ENCODE assay signal across 9 cellular contexts in the genomic region with DNA sequence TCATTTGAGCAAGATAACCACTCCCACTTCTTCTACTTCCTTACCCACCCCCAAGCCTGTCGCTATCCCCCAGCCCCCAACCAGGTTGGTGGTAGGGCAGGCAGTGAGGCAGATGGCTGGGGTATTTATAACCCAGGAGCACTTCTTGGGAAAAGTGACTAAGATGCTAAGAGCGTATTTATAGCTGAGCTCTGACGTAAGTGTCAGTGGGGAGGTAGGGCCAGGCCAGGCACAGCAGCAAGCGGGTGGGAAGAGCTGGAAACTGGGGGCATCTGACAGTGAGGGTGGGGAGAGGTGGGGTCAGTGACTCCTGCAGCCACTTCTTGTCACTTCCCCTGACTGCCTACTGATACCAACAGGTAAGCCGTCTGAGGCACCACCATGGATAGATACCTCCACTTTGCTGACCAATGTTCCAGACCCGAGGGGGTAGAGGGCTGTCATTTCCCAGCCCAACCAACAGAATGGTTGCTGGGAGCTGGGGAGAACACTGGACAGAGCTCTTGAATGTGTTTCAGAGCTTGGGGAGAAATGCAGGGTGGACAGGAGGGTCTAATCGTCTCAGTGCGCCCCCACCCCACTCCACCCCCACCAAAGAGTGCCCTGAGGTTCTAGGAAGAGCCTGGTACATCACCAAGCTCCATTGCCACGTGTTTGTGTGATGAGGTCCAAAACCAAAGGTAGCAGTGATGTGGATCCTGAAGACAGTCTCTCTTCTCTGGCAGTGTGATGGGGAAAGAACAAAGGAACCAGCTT. TPM values are rescaled to one million over a fixed set of nuclear protein-coding genes. Genes with fewer than 3 reads are reported as not detected.
DNase-seq lines count a peak whose midpoint lies in the region; ATAC-seq lines count a peak whose summit lies in the region.
"Had no signal": no experiment of that assay in that cellular context is flagged by ENCODE, and none has a peak within 500 bp of the region (broad histone marks: within the 10 kb centered on the region; RNA-seq: fewer than 3 reads in every experiment).

No MANE protein-coding gene starts in this region.

- peaks cover 42 to 64% of the 10 kb centered on the region in 2 donors for H3K4me1 Mint-ChIP-seq in stimulated activated naive B cell treated with anti-CD40 and anti-IgM and Interleukin-4, amounts not matched to agents 10 μg/mL and 1 μg/mL and 100 μg/mL, for 72 hours

- H3K36me3 Mint-ChIP-seq in stimulated activated naive B cell treated with anti-CD40 and anti-IgM and Interleukin-4, amounts not matched to agents 10 μg/mL and 1 μg/mL and 100 μg/mL, for 72 hours, result peaks cover 7 to 22% of the 10 kb centered on the region in 2 donors
- H3K36me3 Mint-ChIP-seq: CD4-positive, CD25-positive, alpha-beta regulatory T cell had no signal

- H3K36me3 ChIP-seq in SJSA1, result peaks cover 21% of the 10 kb centered on the region

- peak overlapping the region; percentile 92 for H3K27ac Mint-ChIP-seq in stimulated activated naive B cell treated with anti-CD40 and anti-IgM and Interleukin-4, amounts not matched to agents 10 μg/mL and 1 μg/mL and 100 μg/mL, for 72 hours

- peaks cover 38% of the 10 kb centered on the region for H3K4me1 ChIP-seq in SJSA1 (replicated peaks)

- no peak overlapping the region for H3K4me3 ChIP-seq in SJSA1

- H3K27me3 ChIP-seq in SJSA1 (replicated peaks), result no peaks in the 10 kb centered on the region

- H3K27me3 Mint-ChIP-seq in stimulated activated naive B cell treated with anti-CD40 and anti-IgM and Interleukin-4, amounts not matched to agents 10 μg/mL and 1 μg/mL and 100 μg/mL, for 72 hours, result no peaks in the 10 kb centered on the region

- peak overlapping the region; percentile 66 to 80 for H3K4me3 Mint-ChIP-seq in stimulated activated naive B cell treated with anti-CD40 and anti-IgM and Interleukin-4, amounts not matched to agents 10 μg/mL and 1 μg/mL and 100 μg/mL, for 72 hours

- peak; percentile 90 for ATAC-seq in Right ventricle myocardium inferior
- peak; percentile 81 to 88 for ATAC-seq in stimulated activated naive B cell treated with anti-CD40 and anti-IgM and Interleukin-4, amounts not matched to agents 10 μg/mL and 1 μg/mL and 100 μg/mL, for 72 hours (replicated peaks)
- ATAC-seq in GM21825 (IDR thresholded peaks at IDR 0.05; ENCODE audit: unreplicated experiment), result no peak

- peak overlapping the region; percentile 45 for H3K27ac ChIP-seq in SJSA1

- intact Hi-C loops in Right ventricle myocardium inferior (cut with DNase I), result loop anchor here (2.0 to 10.0 kb wide), 3 partner anchors 172 to 240 kb away; no protein-coding TSS in a partner anchor

- no peaks in the 10 kb centered on the region; the same call in 1 of the 2 replicates for H3K9me3 ChIP-seq in SJSA1 (replicated peaks)

- peaks cover 0 to 4% of the 10 kb centered on the region in 2 donors for H3K9me3 Mint-ChIP-seq in stimulated activated naive B cell treated with anti-CD40 and anti-IgM and Interleukin-4, amounts not matched to agents 10 μg/mL and 1 μg/mL and 100 μg/mL, for 72 hours
- H3K9me3 Mint-ChIP-seq: CD4-positive, CD25-positive, alpha-beta regulatory T cell had no signal

- peak; percentile 59 for DNase-seq in activated CD4-positive, alpha-beta T cell treated with anti-CD3 and anti-CD28 coated beads for 48 hours
- no peak for DNase-seq in activated CD4-positive, alpha-beta T cell treated with anti-CD3 and anti-CD28 coated beads for 1 hour
- DNase-seq in SJSA1 (ENCODE audit: low read depth in 1 of 2, low spot score in 2 of 2) (no peak), Right ventricle myocardium inferior (ENCODE audit: missing footprints) (no peak), DMS79 (lab: John Stamatoyannopoulos, UW) (no peak), ureter (ENCODE audit: low spot score) (no peak)
- peak; percentile 78 for DNase-seq in stimulated activated naive B cell treated with anti-CD40 and anti-IgM and Interleukin-4, amounts not matched to agents 10 μg/mL and 1 μg/mL and 100 μg/mL, for 72 hours

RNA-seq across cellular contexts. Expression of gene INHBE, which starts 2.7 kb away (rescaled TPM):
- 2.2 and 2.5 TPM in 2 replicates for total RNA-seq in SJSA1 (2014; rRNA removed; shearing (Covaris generic))
- not detected for total RNA-seq in Right ventricle myocardium inferior
- total RNA-seq in ureter, result 0.23 TPM
- total RNA-seq: CD4-positive, CD25-positive, alpha-beta regulatory T cell had no signal

RNA-seq across cellular contexts. Expression of gene GLI1, which starts 7.2 kb away (rescaled TPM):
- total RNA-seq in SJSA1 (2014; rRNA removed; shearing (Covaris generic)), result 225 and 323 TPM in 2 replicates
- total RNA-seq in Right ventricle myocardium inferior (0.92 TPM), ureter (4.2 TPM)

RNA-seq across cellular contexts. Expression of gene INHBC, which starts 17.8 kb away (rescaled TPM):
- 0.18 and 0.88 TPM in 2 replicates for total RNA-seq in SJSA1 (2014; rRNA removed; shearing (Covaris generic))
- total RNA-seq in Right ventricle myocardium inferior (not detected), ureter (not detected)
- total RNA-seq: CD4-positive, CD25-positive, alpha-beta regulatory T cell had no signal

RNA-seq across cellular contexts. Expression of gene R3HDM2, which starts 21.5 kb away (rescaled TPM):
- 14.2 and 18.4 TPM in 2 replicates for total RNA-seq in SJSA1 (2014; rRNA removed; shearing (Covaris generic))
- total RNA-seq in Right ventricle myocardium inferior (56.7 TPM), ureter (75.3 TPM)

RNA-seq across cellular contexts. Expression of gene ARHGAP9, which starts 27.3 kb away (rescaled TPM):
- 30.6 TPM in 2 replicates for total RNA-seq in SJSA1 (2014; rRNA removed; shearing (Covaris generic))
- 6.4 TPM for total RNA-seq in Right ventricle myocardium inferior
- 10.0 TPM for total RNA-seq in ureter

Comparison
In these comparisons a context has a peak if more than half of its experiments do, and no peak if none do; other contexts are left out.
1. DNase-seq: peak in activated CD4-positive, alpha-beta T cell treated with anti-CD3 and anti-CD28 coated beads for 48 hours (single experiment) and stimulated activated naive B cell treated with anti-CD40 and anti-IgM and Interleukin-4, amounts not matched to agents 10 μg/mL and 1 μg/mL and 100 μg/mL, for 72 hours (single experiment); none in activated CD4-positive, alpha-beta T cell treated with anti-CD3 and anti-CD28 coated beads for 1 hour (single experiment), SJSA1 (0 of 2), Right ventricle myocardium inferior (single experiment), DMS79 (single experiment) and ureter (single experiment).
2. RNA of gene GLI1, which starts 7.2 kb away (total RNA-seq): 225 to 323 TPM in SJSA1; 4.2 TPM in ureter (single experiment) and 0.92 TPM in Right ventricle myocardium inferior (single experiment); every median in the first group is over 10 times any median in the second.